9 cellular contexts compared by ENCODE assay signal in genomic region chr17:57552114-57552601, GRCh38.
A peak's percentile ranks its signal among the peaks of the same experiment; 100 is the strongest.
DNase-seq lines count a peak whose midpoint lies in the region; ATAC-seq and TF ChIP-seq lines count a peak whose summit lies in the region.
"Had no signal": no experiment of that assay in that cellular context is flagged by ENCODE, and none has a peak within 500 bp of the region (broad histone marks: within the 10 kb centered on the region; RNA-seq: fewer than 3 reads in every experiment).

No MANE protein-coding gene starts in this region.

- no peaks in the 10 kb centered on the region for H3K27me3 ChIP-seq in CD8-positive, alpha-beta T cell (ENCODE audit: insufficient read depth, low read length)
- H3K27me3 ChIP-seq in SJCRH30, result no peaks in the 10 kb centered on the region
- H3K27me3 ChIP-seq in esophagus muscularis mucosa, result no peaks in the 10 kb centered on the region
- H3K27me3 ChIP-seq in parathyroid adenoma (ENCODE audit: control insufficient read depth, insufficient read depth, low read length), result no peaks in the 10 kb centered on the region

- peaks cover 14% of the 10 kb centered on the region for H3K36me3 Mint-ChIP-seq in CD8-positive, alpha-beta T cell

- H3K27me3 Mint-ChIP-seq in CD8-positive, alpha-beta T cell (ENCODE audit: low read depth), result no peaks in the 10 kb centered on the region

- no peak overlapping the region for H3K27ac Mint-ChIP-seq in CD8-positive, alpha-beta T cell

- H3K9ac ChIP-seq in parathyroid adenoma, result no peak overlapping the region

- H3K27ac ChIP-seq in CD8-positive, alpha-beta T cell (ENCODE audit: low read depth, low read length), result no peak overlapping the region
- peak overlapping the region; percentile 80; the same call in 1 of the 2 replicates for H3K27ac ChIP-seq in SJCRH30
- no peak overlapping the region for H3K27ac ChIP-seq in esophagus muscularis mucosa (replicated peaks in 1 of 4)
- H3K27ac ChIP-seq in parathyroid adenoma, result peak overlapping the region; percentile 98

- peak in 4 of 7 experiments; percentile 8 to 42 (median 28) for DNase-seq in CD8-positive, alpha-beta T cell
- DNase-seq in SJCRH30, result no peak
- DNase-seq in esophagus muscularis mucosa (ENCODE audit: extremely low spot score), result no peak
- no peak for DNase-seq in NCI-H774 (lab: John Stamatoyannopoulos, UW)

- H3K79me2 ChIP-seq in parathyroid adenoma, result peaks cover 42% of the 10 kb centered on the region

- no peak overlapping the region for H3K4me3 Mint-ChIP-seq in CD8-positive, alpha-beta T cell

- no peak for TF ChIP-seq CTCF in CD8-positive, alpha-beta T cell (IDR thresholded peaks at IDR 0.05)
- TF ChIP-seq CTCF in esophagus muscularis mucosa (IDR thresholded peaks at IDR 0.05), result peak; percentile 53 to 67 (median 59)
- TF ChIP-seq CTCF in parathyroid adenoma (IDR thresholded peaks at IDR 0.05), result peak; percentile 78

- 36% methylated on average over 11 of the region's 11 CpGs for WGBS in esophagus muscularis mucosa

- no peak overlapping the region for H3K4me2 ChIP-seq in parathyroid adenoma (ENCODE audit: low read length)

- ATAC-seq in CD8-positive, alpha-beta T cell, result peak; percentile 63
- ATAC-seq in GM21786 (IDR thresholded peaks at IDR 0.05; ENCODE audit: unreplicated experiment) (peak; percentile 56), HG02884 (IDR thresholded peaks at IDR 0.05; ENCODE audit: unreplicated experiment) (no peak), HG02840 (IDR thresholded peaks at IDR 0.05; ENCODE audit: low FRiP score, unreplicated experiment) (no peak)
- ATAC-seq: HCT116 had no signal

- H2AFZ ChIP-seq in parathyroid adenoma, result no peak overlapping the region

- POLR2A ChIA-PET in CD8-positive, alpha-beta T cell (lab: Charles Lee), result interaction anchor here (0.7 to 0.9 kb wide), 2 partner anchors 12 to 120 kb away, joined by 3 read pairs; no protein-coding TSS in a partner anchor

- CTCF ChIA-PET in CD8-positive, alpha-beta T cell (lab: Charles Lee), result interaction anchor here (0.5 to 2.6 kb wide), 10 partner anchors 10 to 302 kb away, joined by 3 to 12 read pairs (median 4); no protein-coding TSS in a partner anchor

- intact Hi-C loops in CD8-positive, alpha-beta T cell (cut with DNase I, micrococcal nuclease), result no loop called here
- intact Hi-C loops in esophagus muscularis mucosa (cut with DNase I), result no loop called here

- peaks cover 57% of the 10 kb centered on the region for H3K4me1 Mint-ChIP-seq in CD8-positive, alpha-beta T cell (ENCODE audit: low read depth)

- no peak for TF ChIP-seq EP300 in esophagus muscularis mucosa (IDR thresholded peaks at IDR 0.05)

- H3K9me3 ChIP-seq in CD8-positive, alpha-beta T cell (ENCODE audit: low read length), result no peaks in the 10 kb centered on the region
- H3K9me3 ChIP-seq in SJCRH30 (replicated peaks) (no peaks in the 10 kb centered on the region), esophagus muscularis mucosa (no peaks in the 10 kb centered on the region), parathyroid adenoma (ENCODE audit: control insufficient read depth, low read length) (no peaks in the 10 kb centered on the region)

- no peaks in the 10 kb centered on the region for H3K9me3 Mint-ChIP-seq in CD8-positive, alpha-beta T cell

- peaks cover under 1% of the 10 kb centered on the region for H3K36me3 ChIP-seq in CD8-positive, alpha-beta T cell (ENCODE audit: insufficient read depth, low read length)
- H3K36me3 ChIP-seq in SJCRH30, result no peaks in the 10 kb centered on the region
- H3K36me3 ChIP-seq in esophagus muscularis mucosa, result no peaks in the 10 kb centered on the region
- no peaks in the 10 kb centered on the region for H3K36me3 ChIP-seq in parathyroid adenoma (ENCODE audit: control insufficient read depth, insufficient read depth, low read length)

- no peak for TF ChIP-seq POLR2A in esophagus muscularis mucosa (IDR thresholded peaks at IDR 0.05; ENCODE audit: low read depth)

- peaks cover 26% of the 10 kb centered on the region for H3K4me1 ChIP-seq in CD8-positive, alpha-beta T cell (ENCODE audit: insufficient read depth, low read length)
- peaks cover 50% of the 10 kb centered on the region for H3K4me1 ChIP-seq in SJCRH30
- peaks cover 21 to 45% (median 36%) of the 10 kb centered on the region in 4 donors for H3K4me1 ChIP-seq in esophagus muscularis mucosa
- peaks cover 79% of the 10 kb centered on the region for H3K4me1 ChIP-seq in parathyroid adenoma

- no peak overlapping the region for H3K4me3 ChIP-seq in CD8-positive, alpha-beta T cell (ENCODE audit: low read depth, low read length)
- H3K4me3 ChIP-seq in SJCRH30 (no peak overlapping the region), esophagus muscularis mucosa (no peak overlapping the region), parathyroid adenoma (ENCODE audit: low read depth, low read length) (no peak overlapping the region)

Comparison
In these comparisons a context has a peak if more than half of its experiments do, and no peak if none do; other contexts are left out.
1. ATAC-seq: peak in CD8-positive, alpha-beta T cell (single experiment) and GM21786 (single experiment); none in HG02884 (single experiment) and HG02840 (single experiment).
2. DNase-seq: peak in CD8-positive, alpha-beta T cell (4 of 7); none in SJCRH30 (0 of 2), esophagus muscularis mucosa (single experiment) and NCI-H774 (single experiment).
3. H3K27ac ChIP-seq: peak in SJCRH30 (single experiment) and parathyroid adenoma (single experiment); none in CD8-positive, alpha-beta T cell (single experiment) and esophagus muscularis mucosa (0 of 4).